ENCODE assay signal across 22 cellular contexts in genomic region chr21:25586242-25586805, GRCh38. TPM values are rescaled to one million over a fixed set of nuclear protein-coding genes. Genes with fewer than 3 reads are reported as not detected.
DNase-seq lines count a peak whose midpoint lies in the region; ATAC-seq and TF ChIP-seq lines count a peak whose summit lies in the region.
"Had no signal": no experiment of that assay in that cellular context is flagged by ENCODE, and none has a peak within 500 bp of the region (broad histone marks: within the 10 kb centered on the region; RNA-seq: fewer than 3 reads in every experiment).

No MANE protein-coding gene starts in this region.

- intact Hi-C loops in activated CD8-positive, alpha-beta T cell treated with anti-CD3 and anti-CD28 coated beads for 36 hours (cut with micrococcal nuclease), result no loop called here
- intact Hi-C loops in CD8-positive, alpha-beta T cell (cut with DNase I, micrococcal nuclease), result no loop called here
- intact Hi-C loops in naive thymus-derived CD4-positive, alpha-beta T cell (cut with micrococcal nuclease), result no loop called here
- intact Hi-C loops in colonic mucosa (cut with DNase I) (no loop called here), thyroid gland (cut with DNase I) (no loop called here)

- H3K36me3 ChIP-seq in CD8-positive, alpha-beta T cell (ENCODE audit: insufficient read depth, low read length), result no peaks in the 10 kb centered on the region
- peaks cover 0 to 30% (median 4%) of the 10 kb centered on the region in 3 experiments for H3K36me3 ChIP-seq in naive thymus-derived CD4-positive, alpha-beta T cell (ENCODE audit: control insufficient read depth in 2 of 3, insufficient read depth in 3 of 3, low read length in 3 of 3)
- H3K36me3 ChIP-seq in colonic mucosa (no peaks in the 10 kb centered on the region), thyroid gland (peaks cover 5 to 6% of the 10 kb centered on the region in 2 donors)

- H3K9me3 Mint-ChIP-seq in activated CD8-positive, alpha-beta T cell treated with anti-CD3 and anti-CD28 coated beads for 36 hours, result no peaks in the 10 kb centered on the region
- H3K9me3 Mint-ChIP-seq in activated CD8-positive, alpha-beta T cell treated with anti-CD3 and anti-CD28 coated beads, Interleukin-2, amount 10 ng/mL, durations not matched to agents 7 days and 5 days (ENCODE audit: insufficient read depth), result no peaks in the 10 kb centered on the region
- H3K9me3 Mint-ChIP-seq in CD8-positive, alpha-beta T cell, result no peaks in the 10 kb centered on the region
- H3K9me3 Mint-ChIP-seq in T-cell, result no peaks in the 10 kb centered on the region
- no peaks in the 10 kb centered on the region for H3K9me3 Mint-ChIP-seq in naive thymus-derived CD4-positive, alpha-beta T cell

- H3K4me3 Mint-ChIP-seq in activated CD8-positive, alpha-beta T cell treated with anti-CD3 and anti-CD28 coated beads for 36 hours, result no peak overlapping the region
- H3K4me3 Mint-ChIP-seq in activated CD8-positive, alpha-beta T cell treated with anti-CD3 and anti-CD28 coated beads, Interleukin-2, amount 10 ng/mL, durations not matched to agents 7 days and 5 days, result no peak overlapping the region
- no peak overlapping the region for H3K4me3 Mint-ChIP-seq in CD8-positive, alpha-beta T cell
- H3K4me3 Mint-ChIP-seq in T-cell, result no peak overlapping the region
- H3K4me3 Mint-ChIP-seq in naive thymus-derived CD4-positive, alpha-beta T cell, result no peak overlapping the region

- no peak overlapping the region for H3K4me3 ChIP-seq in CD8-positive, alpha-beta T cell (ENCODE audit: low read depth, low read length)
- no peak overlapping the region for H3K4me3 ChIP-seq in naive thymus-derived CD4-positive, alpha-beta T cell (ENCODE audit: low read length)
- H3K4me3 ChIP-seq in colonic mucosa (no peak overlapping the region), thyroid gland (replicated peaks in 1 of 3) (no peak overlapping the region)
- H3K4me3 ChIP-seq: BLaER1 had no signal

- TF ChIP-seq POLR2A in thyroid gland (IDR thresholded peaks at IDR 0.05), result no peak

- no peak for TF ChIP-seq CTCF in activated CD8-positive, alpha-beta T cell treated with anti-CD3 and anti-CD28 coated beads for 36 hours (IDR thresholded peaks at IDR 0.05)
- TF ChIP-seq CTCF in CD8-positive, alpha-beta T cell (IDR thresholded peaks at IDR 0.05), result no peak
- TF ChIP-seq CTCF in colonic mucosa (IDR thresholded peaks at IDR 0.05), result no peak
- no peak for TF ChIP-seq CTCF in thyroid gland (IDR thresholded peaks at IDR 0.05)

- H3K36me3 Mint-ChIP-seq in activated CD8-positive, alpha-beta T cell treated with anti-CD3 and anti-CD28 coated beads for 36 hours (ENCODE audit: low read depth), result peaks cover 65% of the 10 kb centered on the region
- H3K36me3 Mint-ChIP-seq in activated CD8-positive, alpha-beta T cell treated with anti-CD3 and anti-CD28 coated beads, Interleukin-2, amount 10 ng/mL, durations not matched to agents 7 days and 5 days (ENCODE audit: low read depth), result peaks cover 52% of the 10 kb centered on the region
- H3K36me3 Mint-ChIP-seq in CD8-positive, alpha-beta T cell, result peaks cover 58% of the 10 kb centered on the region
- peaks cover 60% of the 10 kb centered on the region for H3K36me3 Mint-ChIP-seq in T-cell
- H3K36me3 Mint-ChIP-seq in naive thymus-derived CD4-positive, alpha-beta T cell, result peaks cover 8 to 50% (median 33%) of the 10 kb centered on the region in 5 donors

- no peaks in the 10 kb centered on the region for H3K9me3 ChIP-seq in CD8-positive, alpha-beta T cell (ENCODE audit: low read length)
- no peaks in the 10 kb centered on the region for H3K9me3 ChIP-seq in naive thymus-derived CD4-positive, alpha-beta T cell (ENCODE audit: control insufficient read depth in 2 of 3, low read length in 3 of 3)
- H3K9me3 ChIP-seq in colonic mucosa (no peaks in the 10 kb centered on the region), thyroid gland (no peaks in the 10 kb centered on the region)
- H3K9me3 ChIP-seq: BLaER1 had no signal

- POLR2A ChIA-PET in activated CD8-positive, alpha-beta T cell treated with anti-CD3 and anti-CD28 coated beads for 36 hours (lab: Charles Lee), result interaction anchor here (1.0 to 2.0 kb wide), 5 partner anchors 9 to 189 kb away, joined by 3 to 8 read pairs (median 5); partner anchors contain the start of genes ATP5PF and GABPA
- POLR2A ChIA-PET in activated CD8-positive, alpha-beta T cell treated with anti-CD3 and anti-CD28 coated beads, Interleukin-2, amount 10 ng/mL, durations not matched to agents 7 days and 5 days (lab: Charles Lee), result interaction anchor here (1.0 kb wide), 1 partner anchor 13 kb away, joined by 4 read pairs; no protein-coding TSS in a partner anchor
- POLR2A ChIA-PET in CD8-positive, alpha-beta T cell (lab: Charles Lee), result no interaction called here
- POLR2A ChIA-PET in T-cell (lab: Charles Lee), result interaction anchor here in 1 of 2 donors (0.5 kb wide), 1 partner anchor 18 kb away, joined by 3 read pairs; no protein-coding TSS in a partner anchor
- POLR2A ChIA-PET in naive thymus-derived CD4-positive, alpha-beta T cell (lab: Charles Lee), result no interaction called here

- ATAC-seq in activated CD8-positive, alpha-beta T cell treated with anti-CD3 and anti-CD28 coated beads for 36 hours, result no peak
- ATAC-seq in activated CD8-positive, alpha-beta T cell treated with anti-CD3 and anti-CD28 coated beads, Interleukin-2, amount 10 ng/mL, durations not matched to agents 7 days and 5 days, result no peak
- ATAC-seq in CD8-positive, alpha-beta T cell, result no peak
- ATAC-seq in T-cell (replicated peaks in 1 of 4), result no peak
- no peak for ATAC-seq in naive thymus-derived CD4-positive, alpha-beta T cell
- no peak for ATAC-seq in HG03045 (IDR thresholded peaks at IDR 0.05; ENCODE audit: unreplicated experiment)
- ATAC-seq: HCT116 had no signal

- H3K27me3 Mint-ChIP-seq in activated CD8-positive, alpha-beta T cell treated with anti-CD3 and anti-CD28 coated beads for 36 hours, result no peaks in the 10 kb centered on the region
- no peaks in the 10 kb centered on the region for H3K27me3 Mint-ChIP-seq in activated CD8-positive, alpha-beta T cell treated with anti-CD3 and anti-CD28 coated beads, Interleukin-2, amount 10 ng/mL, durations not matched to agents 7 days and 5 days (ENCODE audit: low read depth)
- no peaks in the 10 kb centered on the region for H3K27me3 Mint-ChIP-seq in CD8-positive, alpha-beta T cell (ENCODE audit: low read depth)
- no peaks in the 10 kb centered on the region for H3K27me3 Mint-ChIP-seq in T-cell
- no peaks in the 10 kb centered on the region for H3K27me3 Mint-ChIP-seq in naive thymus-derived CD4-positive, alpha-beta T cell

- CTCF ChIA-PET in activated CD8-positive, alpha-beta T cell treated with anti-CD3 and anti-CD28 coated beads for 36 hours (lab: Charles Lee), result interaction anchor here (1.0 to 1.8 kb wide), 2 partner anchors 21 kb away, joined by 3 to 4 read pairs; partner anchors contain the start of gene MRPL39
- CTCF ChIA-PET in activated CD8-positive, alpha-beta T cell treated with anti-CD3 and anti-CD28 coated beads, Interleukin-2, amount 10 ng/mL, durations not matched to agents 7 days and 5 days (lab: Charles Lee), result interaction anchor here (1.0 to 1.9 kb wide), 2 partner anchors 11 to 166 kb away, joined by 5 read pairs; no protein-coding TSS in a partner anchor
- CTCF ChIA-PET in CD8-positive, alpha-beta T cell (lab: Charles Lee), result interaction anchor here (1.6 kb wide), 1 partner anchor 22 kb away, joined by 4 read pairs; no protein-coding TSS in a partner anchor
- CTCF ChIA-PET in T-cell (lab: Charles Lee), result interaction anchor here in 1 of 2 donors (1.0 kb wide), 1 partner anchor 18 kb away, joined by 3 read pairs; no protein-coding TSS in a partner anchor
- CTCF ChIA-PET in naive thymus-derived CD4-positive, alpha-beta T cell (lab: Charles Lee), result no interaction called here

- no peak for DNase-seq in activated CD8-positive, alpha-beta T cell treated with anti-CD3 and anti-CD28 coated beads for 36 hours
- no peak for DNase-seq in activated CD8-positive, alpha-beta T cell treated with anti-CD3 and anti-CD28 coated beads, Interleukin-2, amount 10 ng/mL, durations not matched to agents 7 days and 5 days
- DNase-seq in CD8-positive, alpha-beta T cell, result no peak
- DNase-seq in T-cell, result no peak
- no peak for DNase-seq in naive thymus-derived CD4-positive, alpha-beta T cell
- no peak for DNase-seq in colonic mucosa
- no peak for DNase-seq in thyroid gland
- DNase-seq: 8988T, COR-L47, DMS153, EL, KBM-7, NCI-H1417 treated with DMSO at 0.1 percent for 48 hours, NCI-H2029, NCI-H2171, NCI-H446 treated with DMSO at 0.1 percent for 48 hours, NCI-H774, RPMI8226, SIG-M5 had no signal

- H3K4me1 ChIP-seq in CD8-positive, alpha-beta T cell (ENCODE audit: insufficient read depth, low read length), result peaks cover 6% of the 10 kb centered on the region
- H3K4me1 ChIP-seq in naive thymus-derived CD4-positive, alpha-beta T cell (ENCODE audit: control insufficient read depth in 2 of 2, insufficient read depth in 2 of 2, low read length in 2 of 2), result peaks cover 0 to 6% of the 10 kb centered on the region in 2 donors
- no peaks in the 10 kb centered on the region for H3K4me1 ChIP-seq in colonic mucosa
- H3K4me1 ChIP-seq in thyroid gland, result no peaks in the 10 kb centered on the region

- H3K4me1 Mint-ChIP-seq in activated CD8-positive, alpha-beta T cell treated with anti-CD3 and anti-CD28 coated beads for 36 hours (ENCODE audit: low read depth), result peaks cover 38% of the 10 kb centered on the region
- peaks cover 9% of the 10 kb centered on the region for H3K4me1 Mint-ChIP-seq in activated CD8-positive, alpha-beta T cell treated with anti-CD3 and anti-CD28 coated beads, Interleukin-2, amount 10 ng/mL, durations not matched to agents 7 days and 5 days (ENCODE audit: low read depth)
- H3K4me1 Mint-ChIP-seq in CD8-positive, alpha-beta T cell (ENCODE audit: low read depth), result peaks cover 30% of the 10 kb centered on the region
- peaks cover 24 to 48% (median 43%) of the 10 kb centered on the region in 3 donors for H3K4me1 Mint-ChIP-seq in T-cell
- H3K4me1 Mint-ChIP-seq in naive thymus-derived CD4-positive, alpha-beta T cell, result peaks cover 5 to 65% (median 59%) of the 10 kb centered on the region in 7 donors

- no peaks in the 10 kb centered on the region for H3K27me3 ChIP-seq in CD8-positive, alpha-beta T cell (ENCODE audit: insufficient read depth, low read length)
- H3K27me3 ChIP-seq in naive thymus-derived CD4-positive, alpha-beta T cell (ENCODE audit: control insufficient read depth in 2 of 2, insufficient read depth in 2 of 2, low read length in 2 of 2), result no peaks in the 10 kb centered on the region
- H3K27me3 ChIP-seq in colonic mucosa, result no peaks in the 10 kb centered on the region
- H3K27me3 ChIP-seq in thyroid gland, result no peaks in the 10 kb centered on the region
- H3K27me3 ChIP-seq: BLaER1 had no signal

- no peak overlapping the region for H3K9ac ChIP-seq in colonic mucosa (ENCODE audit: low read depth in 2 of 2, low read length in 2 of 2)
- H3K9ac ChIP-seq: BLaER1 had no signal

- 95 to 97% methylated on average over 3 of the region's 3 CpGs for WGBS in thyroid gland, 2 donors

- no peak overlapping the region for H3K27ac ChIP-seq in CD8-positive, alpha-beta T cell (ENCODE audit: low read depth, low read length)
- no peak overlapping the region for H3K27ac ChIP-seq in naive thymus-derived CD4-positive, alpha-beta T cell (ENCODE audit: low read depth, low read length)
- no peak overlapping the region for H3K27ac ChIP-seq in colonic mucosa
- H3K27ac ChIP-seq in thyroid gland, result no peak overlapping the region
- H3K27ac ChIP-seq: BLaER1 had no signal

- peak overlapping the region; percentile 18 for H3K27ac Mint-ChIP-seq in activated CD8-positive, alpha-beta T cell treated with anti-CD3 and anti-CD28 coated beads for 36 hours
- H3K27ac Mint-ChIP-seq in activated CD8-positive, alpha-beta T cell treated with anti-CD3 and anti-CD28 coated beads, Interleukin-2, amount 10 ng/mL, durations not matched to agents 7 days and 5 days, result no peak overlapping the region
- H3K27ac Mint-ChIP-seq in CD8-positive, alpha-beta T cell, result peak overlapping the region; percentile 24
- H3K27ac Mint-ChIP-seq in T-cell, result peak overlapping the region; percentile 5 to 18
- H3K27ac Mint-ChIP-seq in naive thymus-derived CD4-positive, alpha-beta T cell, result peak overlapping the region; percentile 9 to 83 (median 40)

RNA-seq across cellular contexts. Expression of gene MRPL39, which starts 21.0 kb away (rescaled TPM):
- 10 to 100 TPM; 67.1 to 71.0 TPM for total RNA-seq in activated CD8-positive, alpha-beta T cell treated with anti-CD3 and anti-CD28 coated beads for 36 hours
- total RNA-seq in activated CD8-positive, alpha-beta T cell treated with anti-CD3 and anti-CD28 coated beads, Interleukin-2, amount 10 ng/mL, durations not matched to agents 7 days and 5 days, result 10 to 100 TPM; 42.7 to 44.5 TPM
- total RNA-seq in CD8-positive, alpha-beta T cell, result 10 to 100 TPM; 13.8 to 17.4 TPM
- total RNA-seq in T-cell, result 10 to 100 TPM; 10.6 to 18.2 (median 14.8) TPM
- 10 to 100 TPM in 3 of 5 experiments, 1 to 10 TPM in 2; 7.6 to 35.7 (median 19.5) TPM for total RNA-seq in naive thymus-derived CD4-positive, alpha-beta T cell
- 10 to 100 TPM; 46.4 to 53.6 TPM for polyA plus RNA-seq in naive thymus-derived CD4-positive, alpha-beta T cell
- 10 to 100 TPM; 44.0 to 50.2 TPM for total RNA-seq in colonic mucosa
- 10 to 100 TPM; 16.1 to 23.0 (median 19.9) TPM for total RNA-seq in thyroid gland

RNA-seq across cellular contexts. Expression of gene JAM2, which starts 52.7 kb away (rescaled TPM):
- 1 to 10 TPM; 1.5 TPM for total RNA-seq in activated CD8-positive, alpha-beta T cell treated with anti-CD3 and anti-CD28 coated beads for 36 hours
- under 1 TPM in 1 of 2 experiments, not detected in 1; 0.05 TPM for total RNA-seq in activated CD8-positive, alpha-beta T cell treated with anti-CD3 and anti-CD28 coated beads, Interleukin-2, amount 10 ng/mL, durations not matched to agents 7 days and 5 days
- total RNA-seq in CD8-positive, alpha-beta T cell, result not detected
- total RNA-seq in T-cell, result under 1 TPM in 2 of 5 donors, not detected in 3; 0.43 to 0.99 TPM
- under 1 TPM in 2 of 5 experiments, not detected in 3; 0.17 to 0.44 TPM for total RNA-seq in naive thymus-derived CD4-positive, alpha-beta T cell
- under 1 TPM; 0.04 to 0.06 TPM for polyA plus RNA-seq in naive thymus-derived CD4-positive, alpha-beta T cell
- total RNA-seq in colonic mucosa, result 1 to 10 TPM; 3.7 to 9.5 TPM
- total RNA-seq in thyroid gland, result 10 to 100 TPM in 1 of 4 donors, 1 to 10 TPM in 3; 4.5 to 10.5 (median 7.3) TPM

Comparison
In these comparisons a context has a peak if more than half of its experiments do, and no peak if none do; other contexts are left out.
1. POLR2A ChIA-PET loops: an anchor here in activated CD8-positive, alpha-beta T cell treated with anti-CD3 and anti-CD28 coated beads for 36 hours (1.0 to 2.0 kb wide) and activated CD8-positive, alpha-beta T cell treated with anti-CD3 and anti-CD28 coated beads, Interleukin-2, amount 10 ng/mL, durations not matched to agents 7 days and 5 days (1.0 kb wide); none called in CD8-positive, alpha-beta T cell and naive thymus-derived CD4-positive, alpha-beta T cell.